Comparison of ENCODE assay signal across 8 cellular contexts in the genomic region with DNA sequence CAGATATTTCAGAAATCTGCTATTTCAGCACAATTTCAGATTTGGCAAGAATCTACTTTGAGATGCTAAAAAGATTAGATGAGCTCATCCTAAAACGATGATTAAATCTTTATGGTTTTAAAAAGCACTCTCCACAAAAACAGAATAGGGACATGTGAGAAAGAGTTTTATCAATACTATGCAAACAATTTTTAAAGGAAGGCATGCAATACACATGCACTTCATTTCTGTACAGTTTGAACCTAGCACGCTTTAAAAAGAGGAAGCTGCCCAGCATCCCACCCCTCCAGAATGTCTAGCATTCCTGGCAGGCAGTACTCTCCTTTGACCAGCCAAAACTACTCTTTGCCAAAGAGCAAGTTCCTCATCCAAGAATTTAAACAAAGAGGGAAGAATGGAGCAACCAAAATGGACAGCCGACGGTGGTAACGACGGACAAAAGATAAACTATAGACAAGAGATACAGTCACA. TPM values are rescaled to one million over a fixed set of nuclear protein-coding genes. Genes with fewer than 3 reads are reported as not detected.
A peak's percentile ranks its signal among the peaks of the same experiment; 100 is the strongest.
DNase-seq lines count a peak whose midpoint lies in the region; ATAC-seq and TF ChIP-seq lines count a peak whose summit lies in the region.

No MANE protein-coding gene starts in this region.

- H3K9me3 Mint-ChIP-seq in stimulated activated naive CD8-positive, alpha-beta T cell treated with anti-CD3 and anti-CD28 coated beads, Interleukin-15, Interleukin-2, amounts not matched to agents 100 ng/mL and 50 ng/mL, for 24 hours, result no peaks in the 10 kb centered on the region

- no peak for TF ChIP-seq CTCF in choroid plexus epithelial cell (conservative IDR thresholded peaks at IDR 0.05; ENCODE audit: low read depth, low read length)

- H3K36me3 ChIP-seq in mesodermal cell (ENCODE audit: control insufficient read depth, insufficient read depth, low read length), result no peaks in the 10 kb centered on the region

- no peaks in the 10 kb centered on the region for H3K36me3 Mint-ChIP-seq in stimulated activated naive CD8-positive, alpha-beta T cell treated with anti-CD3 and anti-CD28 coated beads, Interleukin-15, Interleukin-2, amounts not matched to agents 100 ng/mL and 50 ng/mL, for 24 hours (ENCODE audit: low read depth)

- H3K4me1 Mint-ChIP-seq in stimulated activated naive CD8-positive, alpha-beta T cell treated with anti-CD3 and anti-CD28 coated beads, Interleukin-15, Interleukin-2, amounts not matched to agents 100 ng/mL and 50 ng/mL, for 24 hours (ENCODE audit: low read depth), result peaks cover 10% of the 10 kb centered on the region

- no peaks in the 10 kb centered on the region for H3K9me3 ChIP-seq in mesodermal cell (ENCODE audit: control insufficient read depth, low read length)

- peak overlapping the region; percentile 55 for H3K4me3 Mint-ChIP-seq in stimulated activated naive CD8-positive, alpha-beta T cell treated with anti-CD3 and anti-CD28 coated beads, Interleukin-15, Interleukin-2, amounts not matched to agents 100 ng/mL and 50 ng/mL, for 24 hours

- no peak overlapping the region for H3K27ac ChIP-seq in mesodermal cell (ENCODE audit: low read depth, low read length, severe bottlenecking)

- H3K27ac Mint-ChIP-seq in stimulated activated naive CD8-positive, alpha-beta T cell treated with anti-CD3 and anti-CD28 coated beads, Interleukin-15, Interleukin-2, amounts not matched to agents 100 ng/mL and 50 ng/mL, for 24 hours, result no peak overlapping the region

- DNase-seq in stimulated activated naive CD8-positive, alpha-beta T cell treated with anti-CD3 and anti-CD28 coated beads, Interleukin-15, Interleukin-2, amounts not matched to agents 100 U/mL and 50 U/mL, for 24 hours, result no peak
- peak; percentile 48 for DNase-seq in choroid plexus epithelial cell (ENCODE audit: low read depth)
- DNase-seq in GOT3 (lab: John Stamatoyannopoulos, UW), result no peak
- no peak for DNase-seq in germinal center (ENCODE audit: low spot score)
- DNase-seq in T1000 (lab: John Stamatoyannopoulos, UW), result no peak
- DNase-seq in RKO (ENCODE audit: low spot score), result no peak

- H3K4me1 ChIP-seq in mesodermal cell (ENCODE audit: control insufficient read depth, insufficient read depth, low read length, poor library complexity, severe bottlenecking), result peaks cover 7% of the 10 kb centered on the region

- H3K27me3 Mint-ChIP-seq in stimulated activated naive CD8-positive, alpha-beta T cell treated with anti-CD3 and anti-CD28 coated beads, Interleukin-15, Interleukin-2, amounts not matched to agents 100 ng/mL and 50 ng/mL, for 24 hours, result peaks cover 85% of the 10 kb centered on the region

- no peak for ATAC-seq in stimulated activated naive CD8-positive, alpha-beta T cell treated with anti-CD3 and anti-CD28 coated beads, Interleukin-15, Interleukin-2, amounts not matched to agents 100 U/mL and 50 U/mL, for 24 hours

- H3K4me3 ChIP-seq in choroid plexus epithelial cell (ENCODE audit: low read depth, low read length) (peak overlapping the region; percentile 82), mesodermal cell (ENCODE audit: extremely low read depth, insufficient read depth, low read length, poor library complexity, severe bottlenecking) (peak overlapping the region; percentile 85)

- WGBS in mesodermal cell (ENCODE audit: insufficient coverage in 2 of 2), 2 experiments, result 0 to 16% methylated on average over 3 to 5 of the region's 6 CpGs

RNA-seq across cellular contexts. Expression of a gene that starts 1.3 kb away (rescaled TPM):
- polyA plus RNA-seq in mesodermal cell (2013, experiment 1 of 2), result 100 TPM
- polyA plus RNA-seq in mesodermal cell (2013, experiment 2 of 2), result 116 TPM
